Comparison of ENCODE assay signal across 8 cellular contexts in the genomic region with DNA sequence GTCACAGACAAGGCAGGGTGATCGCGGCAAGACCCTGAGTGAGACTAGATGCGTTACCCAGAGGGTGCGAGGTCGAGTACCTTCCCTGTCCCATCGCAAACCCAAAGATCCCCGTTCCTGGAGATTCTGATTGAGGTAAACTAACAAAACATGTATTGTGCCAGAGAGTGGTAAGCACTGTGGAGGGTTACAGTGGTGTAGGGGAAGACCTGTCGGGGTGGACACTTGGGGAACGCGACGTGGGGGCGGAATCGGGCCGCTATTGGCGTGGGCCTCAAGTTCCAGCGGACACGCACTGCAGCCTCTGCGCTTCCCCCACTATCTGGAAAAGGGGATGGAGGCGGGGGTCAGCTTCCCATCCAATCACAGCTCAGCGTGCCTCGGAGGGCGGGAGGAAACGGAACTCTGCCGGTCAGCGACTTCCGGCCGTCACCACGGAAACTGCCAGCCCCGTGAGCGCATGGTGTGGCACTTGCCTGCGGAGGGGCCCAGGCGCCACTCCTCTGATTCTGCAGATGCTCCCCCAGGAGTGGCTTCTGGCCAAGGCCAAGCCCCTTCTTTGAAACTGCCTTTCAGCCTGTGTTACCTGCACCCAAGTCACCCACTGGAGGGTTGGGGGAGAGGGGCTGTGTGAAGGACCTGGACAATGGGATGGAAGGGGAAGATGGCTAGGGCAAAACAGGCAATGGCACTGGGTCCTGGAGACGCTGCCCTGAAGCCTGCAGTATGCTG. TPM values are rescaled to one million over a fixed set of nuclear protein-coding genes. Genes with fewer than 3 reads are reported as not detected.
DNase-seq lines count a peak whose midpoint lies in the region; ATAC-seq and TF ChIP-seq lines count a peak whose summit lies in the region.

No MANE protein-coding gene starts in this region.

- H3K27me3 ChIP-seq in OCI-LY1 (ENCODE audit: insufficient read depth, low read length) (no peaks in the 10 kb centered on the region), right atrium auricular region (no peaks in the 10 kb centered on the region), rectal smooth muscle tissue (ENCODE audit: control insufficient read depth, insufficient read depth, low read length) (peaks cover 3% of the 10 kb centered on the region), PC-9 (ENCODE audit: insufficient read depth, low read depth) (no peaks in the 10 kb centered on the region)

- H3K36me3 ChIP-seq in OCI-LY1 (ENCODE audit: insufficient read depth, low read length) (peaks cover 22% of the 10 kb centered on the region; the same call in 1 of the 2 replicates), right atrium auricular region (peaks cover 14% of the 10 kb centered on the region), rectal smooth muscle tissue (ENCODE audit: control insufficient read depth, insufficient read depth, low read length) (peaks cover 10% of the 10 kb centered on the region), PC-9 (ENCODE audit: low read depth) (no peaks in the 10 kb centered on the region)

- H3K27ac ChIP-seq in OCI-LY1 (ENCODE audit: low read depth, low read length, poor library complexity, severe bottlenecking) (peak overlapping the region; percentile 99), right atrium auricular region (peak overlapping the region; percentile 100), rectal smooth muscle tissue (ENCODE audit: low read depth, low read length) (peak overlapping the region; percentile 99), PC-9 (no peak overlapping the region)

- peak overlapping the region; percentile 85 for H3K4me3 ChIP-seq in AG04449 (ENCODE audit: low read depth, low read length)
- peak overlapping the region; percentile 91 for H3K4me3 ChIP-seq in OCI-LY1 (ENCODE audit: low read depth, low read length, poor library complexity, severe bottlenecking)
- H3K4me3 ChIP-seq in right atrium auricular region = peak overlapping the region; percentile 89 to 99
- H3K4me3 ChIP-seq in rectal smooth muscle tissue (ENCODE audit: low read length) = peak overlapping the region; percentile 98
- no peak overlapping the region for H3K4me3 ChIP-seq in PC-9

- ATAC-seq in GM19395 (IDR thresholded peaks at IDR 0.05; ENCODE audit: unreplicated experiment) = peak; percentile 31

- H2AFZ ChIP-seq in OCI-LY1 (ENCODE audit: low read length) = no peak overlapping the region
- H2AFZ ChIP-seq in PC-9 = no peak overlapping the region

- H3K79me2 ChIP-seq in OCI-LY1 (ENCODE audit: insufficient read depth, low read length) (peaks cover 19% of the 10 kb centered on the region), PC-9 (ENCODE audit: low read depth) (peaks cover 2% of the 10 kb centered on the region; the same call in 1 of the 2 replicates)

- H3K4me2 ChIP-seq in OCI-LY1 (ENCODE audit: low read length) (peak overlapping the region; percentile 96), PC-9 (no peak overlapping the region)

- peak overlapping the region; percentile 99 for H3K9ac ChIP-seq in OCI-LY1 (ENCODE audit: low read length)
- H3K9ac ChIP-seq in rectal smooth muscle tissue (ENCODE audit: low read length) = peak overlapping the region; percentile 99

- no peaks in the 10 kb centered on the region for H3K9me3 ChIP-seq in OCI-LY1 (ENCODE audit: low read length)
- H3K9me3 ChIP-seq in right atrium auricular region = no peaks in the 10 kb centered on the region
- H3K9me3 ChIP-seq in PC-9 (ENCODE audit: insufficient read depth, low read depth) = no peaks in the 10 kb centered on the region

- CTCF ChIA-PET in AG04449 (lab: Yijun Ruan, JAX) = interaction anchor here (1.8 kb wide), 1 partner anchor 40 kb away, joined by 10 read pairs; a partner anchor contains a TSS
- CTCF ChIA-PET in PC-9 (lab: Charles Lee) = no interaction called here

- peaks cover 70% of the 10 kb centered on the region for H3K4me1 ChIP-seq in OCI-LY1 (ENCODE audit: insufficient read depth, low read length, severe bottlenecking)
- peaks cover 2 to 69% of the 10 kb centered on the region in 2 donors for H3K4me1 ChIP-seq in right atrium auricular region
- peaks cover 25% of the 10 kb centered on the region for H3K4me1 ChIP-seq in rectal smooth muscle tissue (ENCODE audit: control insufficient read depth, insufficient read depth, low read length)
- H3K4me1 ChIP-seq in PC-9 (replicated peaks; ENCODE audit: insufficient read depth) = no peaks in the 10 kb centered on the region

- no peak for TF ChIP-seq CTCF in AG04449 (IDR thresholded peaks at IDR 0.05; ENCODE audit: insufficient read depth, low read length, missing control alignments)
- no peak for TF ChIP-seq CTCF in OCI-LY1 (IDR thresholded peaks at IDR 0.05; ENCODE audit: low read length)
- TF ChIP-seq CTCF in right atrium auricular region (IDR thresholded peaks at IDR 0.05) = no peak
- no peak for TF ChIP-seq CTCF in PC-9 (conservative IDR thresholded peaks at IDR 0.05)

- H3F3A ChIP-seq in OCI-LY1 (ENCODE audit: insufficient read depth, low read length) = peaks cover 15% of the 10 kb centered on the region
- no peaks in the 10 kb centered on the region for H3F3A ChIP-seq in PC-9 (ENCODE audit: insufficient read depth, low read depth)

- H4K20me1 ChIP-seq in OCI-LY1 (ENCODE audit: insufficient read depth, low read length) (no peaks in the 10 kb centered on the region), PC-9 (ENCODE audit: insufficient read depth) (no peaks in the 10 kb centered on the region)

- H3K9me2 ChIP-seq in OCI-LY1 (ENCODE audit: low read depth, low read length) (no peaks in the 10 kb centered on the region), PC-9 (ENCODE audit: insufficient read depth) (no peaks in the 10 kb centered on the region)

- DNase-seq in AG04449 (ENCODE audit: low read depth, low spot score) = no peak
- DNase-seq in amniotic epithelial cell (ENCODE audit: low read depth) = peak; percentile 89
- DNase-seq in right atrium auricular region (ENCODE audit: low spot score) = peak; percentile 96
- no peak for DNase-seq in amygdala (lab: John Stamatoyannopoulos, UW)
- DNase-seq in PC-9 = no peak

- POLR2A ChIA-PET in AG04449 (lab: Yijun Ruan, JAX) (interaction anchor here (1.0 to 1.5 kb wide), 4 partner anchors 12 to 197 kb away, joined by 3 to 7 read pairs (median 4); a partner anchor contains a TSS), PC-9 (lab: Charles Lee; ENCODE audit: unreplicated experiment) (no interaction called here)

- intact Hi-C loops in PC-9 (cut with micrococcal nuclease; ENCODE audit: unreplicated experiment) = no loop called here

- no TSS peak for BruUV-seq in PC-9 (replicated peaks; lab: Mats Ljungman, UMichigan)

RNA-seq across cellular contexts. Expression of a gene that starts 1.0 kb away (rescaled TPM):
- 10 to 100 TPM; 30.9 to 38.8 TPM for total RNA-seq in right atrium auricular region
- total RNA-seq in PC-9 (2021) = not detected in 2 replicates

RNA-seq across cellular contexts. Expression of a gene that starts 4.5 kb away (rescaled TPM):
- total RNA-seq in right atrium auricular region (100 to 1,000 TPM; 109 to 121 TPM), PC-9 (2021) (149 and 186 TPM in 2 replicates)

RNA-seq across cellular contexts. Expression of a gene that starts 13.7 kb away (rescaled TPM):
- total RNA-seq in right atrium auricular region = 10 to 100 TPM in 1 of 2 donors, 1 to 10 TPM in 1; 6.5 to 11.3 TPM
- not detected in 2 replicates for total RNA-seq in PC-9 (2021)

RNA-seq across cellular contexts. Expression of a gene that starts 15.6 kb away (rescaled TPM):
- 100 to 1,000 TPM in 1 of 2 donors, 10 to 100 TPM in 1; 99.6 to 207 TPM for total RNA-seq in right atrium auricular region
- 311 and 322 TPM in 2 replicates for total RNA-seq in PC-9 (2021)

RNA-seq across cellular contexts. Expression of a gene that starts 39.8 kb away (rescaled TPM):
- total RNA-seq in right atrium auricular region (10 to 100 TPM in 1 of 2 donors, 1 to 10 TPM in 1; 7.2 to 14.3 TPM), PC-9 (2021) (8.1 and 8.9 TPM in 2 replicates)

Comparison
In these comparisons a context has a peak if more than half of its experiments do, and no peak if none do; other contexts are left out.
1. DNase-seq: peak in amniotic epithelial cell (single experiment) and right atrium auricular region (single experiment); none in AG04449 (single experiment), amygdala (0 of 56) and PC-9 (0 of 2).
2. RNA of a gene that starts 1.0 kb away (total RNA-seq): 30.9 to 38.8 TPM in right atrium auricular region; not detected in PC-9; every median in the first group is over 10 times any median in the second.